10 cellular contexts compared by ENCODE assay signal in genomic region chr6:29974901-29975560, GRCh38. TPM values are rescaled to one million over a fixed set of nuclear protein-coding genes. Genes with fewer than 3 reads are reported as not detected.
DNase-seq lines count a peak whose midpoint lies in the region; ATAC-seq and TF ChIP-seq lines count a peak whose summit lies in the region.
"Had no signal": no experiment of that assay in that cellular context is flagged by ENCODE, and none has a peak within 500 bp of the region (broad histone marks: within the 10 kb centered on the region; RNA-seq: fewer than 3 reads in every experiment).

No MANE protein-coding gene starts in this region.

- H3K36me3 Mint-ChIP-seq in T-helper 17 cell (ENCODE audit: low read depth): peaks cover 19% of the 10 kb centered on the region

- H3K36me3 ChIP-seq in psoas muscle (ENCODE audit: insufficient read depth in 1 of 2, low read depth in 1 of 2): no peaks in the 10 kb centered on the region

- H3K4me1 Mint-ChIP-seq in T-helper 17 cell: peaks cover 47% of the 10 kb centered on the region

- in situ Hi-C loops in G401 (cut with HindIII; ENCODE audit: low sequenced_read_pairs): no loop called here

- no peaks in the 10 kb centered on the region for H3K27me3 ChIP-seq in psoas muscle (ENCODE audit: insufficient read depth in 3 of 3, low read length in 2 of 3)

- H3K27ac ChIP-seq in psoas muscle: no peak overlapping the region

- TF ChIP-seq CTCF in psoas muscle (IDR thresholded peaks at IDR 0.05): no peak

- H3K27me3 Mint-ChIP-seq in T-helper 17 cell: peaks cover 55% of the 10 kb centered on the region

- intact Hi-C loops in psoas muscle (cut with DNase I): loop anchor here in 1 of 2 donors (5.0 kb wide), 1 partner anchor 48 kb away; no protein-coding TSS in a partner anchor

- peaks cover 14% of the 10 kb centered on the region for H3K4me1 ChIP-seq in psoas muscle

- ATAC-seq in T-helper 17 cell: no peak
- ATAC-seq in psoas muscle: no peak
- ATAC-seq in GM19455 (IDR thresholded peaks at IDR 0.05; ENCODE audit: unreplicated experiment): no peak

- no peak overlapping the region for H3K27ac Mint-ChIP-seq in T-helper 17 cell

- peak overlapping the region; percentile 13 for H3K4me3 ChIP-seq in iPS-11a (ENCODE audit: low read depth, low read length)
- H3K4me3 ChIP-seq in psoas muscle: peak overlapping the region; percentile 75

- H3K4me3 Mint-ChIP-seq in T-helper 17 cell: peak overlapping the region; percentile 93

- H3K9me3 ChIP-seq in T-helper 17 cell (ENCODE audit: control insufficient read depth, low read length, poor library complexity, severe bottlenecking): no peaks in the 10 kb centered on the region
- H3K9me3 ChIP-seq in psoas muscle: no peaks in the 10 kb centered on the region

- WGBS in psoas muscle, 3 donors: 26 to 50% (median 44%) methylated on average over 17 of the region's 17 CpGs

- DNase-seq in G401 (ENCODE audit: low spot score) (peak; percentile 30), T-helper 17 cell (no peak), psoas muscle (no peak), NCI-H187 treated with DMSO at 0.1 percent for 48 hours (lab: John Stamatoyannopoulos, UW) (no peak), NCI-H226 (no peak), ureter (ENCODE audit: low spot score) (no peak)
- DNase-seq: cerebellar nuclear complex, NCI-H524 treated with DMSO at 0.1 percent for 48 hours had no signal

RNA-seq across cellular contexts. Expression of gene HLA-A, which starts 32.7 kb away (rescaled TPM):
- total RNA-seq in G401 (2014; rRNA removed; shearing (Covaris generic)): 59.4 and 61.4 TPM in 2 replicates
- total RNA-seq in T-helper 17 cell (1,000 to 10,000 TPM; 1,960 to 2,242 TPM), psoas muscle (100 to 1,000 TPM in 3 of 4 donors, 10 to 100 TPM in 1; 86.6 to 204 (median 182) TPM), ureter (304 TPM)
- 100 to 1,000 TPM in 2 of 3 donors, 10 to 100 TPM in 1; 88.0 to 290 (median 125) TPM for polyA plus RNA-seq in psoas muscle
